12 cellular contexts compared by ENCODE assay signal in genomic region chr19:18733762-18734332, GRCh38. TPM values are rescaled to one million over a fixed set of nuclear protein-coding genes. Genes with fewer than 3 reads are reported as not detected.
DNase-seq lines count a peak whose midpoint lies in the region; ATAC-seq, FAIRE-seq and TF ChIP-seq lines count a peak whose summit lies in the region.
"Not testable (repeated sequence)": the region's sequence is repeated elsewhere in the genome, so short reads cannot be mapped to it uniquely, and the experiment has no call there.
"Had no signal": no experiment of that assay in that cellular context is flagged by ENCODE, and none has a peak within 500 bp of the region (broad histone marks: within the 10 kb centered on the region; RNA-seq: fewer than 3 reads in every experiment).

No MANE protein-coding gene starts in this region.

- not testable (repeated sequence) for H3K9me1 ChIP-seq in K562 (ENCODE audit: control insufficient read depth, insufficient read depth, low read length)

- H2AFZ ChIP-seq in DND-41 (ENCODE audit: low read depth, low read length); K562 (ENCODE audit: low read depth, low read length): not testable (repeated sequence)

- H3K36me3 ChIP-seq in DND-41 (ENCODE audit: insufficient read depth, low read length); SJCRH30; K562 (ENCODE audit: control insufficient read depth, insufficient read depth, low read length); muscle layer of colon (ENCODE audit: insufficient read depth, low read length); stomach smooth muscle (ENCODE audit: control insufficient read depth in 2 of 2, insufficient read depth in 2 of 2, low read length in 2 of 2): not testable (repeated sequence)

- not testable (repeated sequence) for H3K79me2 ChIP-seq in DND-41 (ENCODE audit: insufficient read depth, low read length); K562 (ENCODE audit: control insufficient read depth, insufficient read depth, low read length)

- WGBS in K562 (ENCODE audit: insufficient coverage, low coverage, missing lambda C conversion rate) = 58% methylated on average over 10 of the region's 11 CpGs

- not testable (repeated sequence) for TF ChIP-seq POLR2A in K562 (conservative IDR thresholded peaks at IDR 0.05)

- not testable (repeated sequence) for TF ChIP-seq EP300 in K562 (IDR thresholded peaks at IDR 0.05; ENCODE audit: low read length)

- not testable (repeated sequence) for BruUV-seq in K562 (replicated peaks; lab: Mats Ljungman, UMichigan)

- not testable (repeated sequence) for H3K4me3 ChIP-seq in DND-41 (ENCODE audit: low read depth in 1 of 2, low read length in 2 of 2); SJCRH30; K562; muscle layer of colon (ENCODE audit: low read depth in 1 of 2, low read length in 2 of 2)
- peak overlapping the region in 1 of 2 donors; percentile 47 for H3K4me3 ChIP-seq in stomach smooth muscle (ENCODE audit: low read length in 2 of 2)

- not testable (repeated sequence) for ATAC-seq in DND-41 (ENCODE audit: insufficient read depth, low read depth)
- peak; percentile 29; the same call in 2 of the 3 replicates for ATAC-seq in K562

- not testable (repeated sequence) for H3K27me3 ChIP-seq in DND-41 (ENCODE audit: insufficient read depth, low read length, poor library complexity); SJCRH30; K562 (ENCODE audit: control insufficient read depth in 2 of 2, insufficient read depth in 2 of 2, low read length in 2 of 2); muscle layer of colon (ENCODE audit: control insufficient read depth in 1 of 2, insufficient read depth in 2 of 2, low read length in 2 of 2); stomach smooth muscle (ENCODE audit: control insufficient read depth in 1 of 2, insufficient read depth in 2 of 2, low read length in 2 of 2)

- not testable (repeated sequence) for H3K4me2 ChIP-seq in DND-41 (ENCODE audit: insufficient read depth, low read length); K562 (ENCODE audit: insufficient read depth, low read length)

- peak; percentile 63 for FAIRE-seq in K562 (lab: Jason Lieb, UNC)

- intact Hi-C loops in K562 (cut with micrococcal nuclease) = not testable (repeated sequence)

- not testable (repeated sequence) for TF ChIP-seq RAD21 in K562 (CRISPR knock-in tag; conservative IDR thresholded peaks at IDR 0.05 in 1 of 2, IDR thresholded peaks at IDR 0.05 in 1 of 2)

- H4K20me1 ChIP-seq in DND-41 (ENCODE audit: insufficient read depth, low read length) (peaks cover 32% of the 10 kb centered on the region), K562 (replicated peaks; ENCODE audit: control insufficient read depth, insufficient read depth, low read length) (peaks cover 32% of the 10 kb centered on the region; the same call in 1 of the 2 replicates)

- DNase-seq in DND-41 = peak; percentile 13
- DNase-seq in SJCRH30 = peak in 1 of 2 experiments; percentile 36
- DNase-seq in K562 (ENCODE audit: extremely low read depth in 1 of 4, low spot score in 3 of 4) = peak in 1 of 4 experiments; percentile 36
- not testable (repeated sequence) for DNase-seq in glutamatergic neuron; progenitor cell of endocrine pancreas (ENCODE audit: low spot score, unreplicated experiment)

- not testable (repeated sequence) for H3K9me3 ChIP-seq in DND-41 (ENCODE audit: insufficient read depth, low read length, severe bottlenecking); SJCRH30 (replicated peaks); K562 (replicated peaks; ENCODE audit: control insufficient read depth, insufficient read depth, low read depth, low read length); muscle layer of colon (ENCODE audit: low read length); stomach smooth muscle (ENCODE audit: control insufficient read depth in 2 of 2, low read length in 2 of 2)

- not testable (repeated sequence) for H3K9ac ChIP-seq in DND-41 (ENCODE audit: low read depth, low read length); muscle layer of colon (ENCODE audit: low read length); stomach smooth muscle (ENCODE audit: low read length in 2 of 2)
- 0 out of 4 replicates have a peak overlapping the region, but pooled peaks of 1 of the 2 experiments have one; percentile 28 for H3K9ac ChIP-seq in K562 (ENCODE audit: insufficient read depth in 1 of 2, low read depth in 2 of 2, low read length in 2 of 2)

- H3K9me3 Mint-ChIP-seq in glutamatergic neuron (ENCODE audit: unreplicated experiment) = peaks cover 20% of the 10 kb centered on the region
- not testable (repeated sequence) for H3K9me3 Mint-ChIP-seq in progenitor cell of endocrine pancreas (ENCODE audit: low read depth)

- H3K27ac Mint-ChIP-seq in glutamatergic neuron (ENCODE audit: unreplicated experiment) (peak overlapping the region; percentile 92), progenitor cell of endocrine pancreas (peak overlapping the region; percentile 60)

- not testable (repeated sequence) for H3K36me3 Mint-ChIP-seq in glutamatergic neuron (ENCODE audit: unreplicated experiment); progenitor cell of endocrine pancreas (ENCODE audit: insufficient read depth)

- not testable (repeated sequence) for H3K27ac ChIP-seq in DND-41 (ENCODE audit: low read length); K562 (ENCODE audit: extremely low read depth, low read depth, low read length)
- H3K27ac ChIP-seq in SJCRH30 (peak overlapping the region; percentile 19; the same call in 1 of the 2 replicates), muscle layer of colon (ENCODE audit: low read depth, low read length) (peak overlapping the region; percentile 80), stomach smooth muscle (ENCODE audit: low read length) (peak overlapping the region; percentile 53)

- in situ Hi-C loops in K562 (cut with MboI) = not testable (repeated sequence)

- H3K4me1 Mint-ChIP-seq in glutamatergic neuron (ENCODE audit: low read depth, unreplicated experiment) (peaks cover 34% of the 10 kb centered on the region), progenitor cell of endocrine pancreas (ENCODE audit: low read depth) (peaks cover 30% of the 10 kb centered on the region)

- POLR2A ChIA-PET in K562 (lab: Yijun Ruan, JAX) = interaction anchor here (0.6 to 2.5 kb wide), 3 partner anchors 8 to 213 kb away, joined by 3 to 9 read pairs (median 4); no protein-coding TSS in a partner anchor

- peak overlapping the region; percentile 70 for H3K4me3 Mint-ChIP-seq in glutamatergic neuron (ENCODE audit: unreplicated experiment)
- not testable (repeated sequence) for H3K4me3 Mint-ChIP-seq in progenitor cell of endocrine pancreas (ENCODE audit: low read depth)

- not testable (repeated sequence) for H3K27me3 Mint-ChIP-seq in glutamatergic neuron (ENCODE audit: unreplicated experiment); progenitor cell of endocrine pancreas

- not testable (repeated sequence) for TF ChIP-seq CTCF in DND-41 (IDR thresholded peaks at IDR 0.05; ENCODE audit: borderline replicate concordance, extremely low read depth, low read length, poor library complexity, severe bottlenecking); K562 (IDR thresholded peaks at IDR 0.05 in 2 of 3, conservative IDR thresholded peaks at IDR 0.05 in 1 of 3; ENCODE audit: insufficient read depth in 2 of 3, low read depth in 1 of 3, low read length in 3 of 3); glutamatergic neuron (IDR thresholded peaks at IDR 0.05; ENCODE audit: partially characterized antibody, unreplicated experiment); progenitor cell of endocrine pancreas (IDR thresholded peaks at IDR 0.05; ENCODE audit: unreplicated experiment)

- H3K4me1 ChIP-seq in DND-41 (ENCODE audit: insufficient read depth, low read length) = not testable (repeated sequence)
- H3K4me1 ChIP-seq in SJCRH30 (peaks cover 39% of the 10 kb centered on the region), K562 (replicated peaks in 1 of 2; ENCODE audit: control insufficient read depth in 2 of 2, insufficient read depth in 2 of 2, low read length in 2 of 2) (peaks cover 11 to 59% of the 10 kb centered on the region in 2 experiments), muscle layer of colon (ENCODE audit: insufficient read depth, low read length) (peaks cover 18% of the 10 kb centered on the region), stomach smooth muscle (ENCODE audit: control insufficient read depth, insufficient read depth, low read length) (peaks cover 32% of the 10 kb centered on the region)

- CTCF ChIA-PET in K562 (lab: Yijun Ruan, JAX; ENCODE audit: low intra/inter-chr PET ratio) = not testable (repeated sequence)

RNA-seq across cellular contexts. Expression of gene CRTC1, which starts 50.4 kb away (rescaled TPM):
- 2.4 and 3.5 TPM in 2 replicates for total RNA-seq in SJCRH30 (2014; rRNA removed; shearing (Covaris generic))
- 2.4 and 9.1 TPM in 2 replicates for total RNA-seq in K562 (2011; cell fraction: chromatin; rRNA removed; ENCODE audit: low replicate concordance)
- 4.7 and 4.8 TPM in 2 replicates for total RNA-seq in K562 (2011; cell fraction: nucleolus; rRNA removed)
- 3.3 and 3.7 TPM in 2 replicates for total RNA-seq in K562 (2011; cell fraction: nucleoplasm; rRNA removed)
- total RNA-seq in K562 (2014; rRNA removed) (1.5 and 1.6 TPM in 2 replicates), K562 (2014; rRNA removed; fragmentation: Illumina TruSeq; extraction: Trizol) (0.25 and 0.29 TPM in 2 replicates), K562 (2015; rRNA removed; fragmentation: Illumina TruSeq; extraction: Trizol) (0.83 and 1.3 TPM in 2 replicates), K562 (2021) (3.8 and 4.3 TPM in 2 replicates), glutamatergic neuron (ENCODE audit: unreplicated experiment) (28.8 TPM), progenitor cell of endocrine pancreas (39.5 and 39.7 TPM in 2 replicates)
- polyA plus RNA-seq in K562 (2011; rRNA removed) (0.36 and 0.47 TPM in 2 replicates), K562 (2014; fragmentation: Illumina TruSeq; extraction: Trizol) (1.2 and 1.7 TPM in 2 replicates), K562 (2014; fragmentation: Nextera tagmentation; extraction: Ambion mirVana) (not detected), K562 (2014; rRNA removed) (1.8 and 2.1 TPM in 2 replicates)
- polyA plus RNA-seq in K562 (2011; cell fraction: cytosol; rRNA removed) = 0.37 and 0.76 TPM in 2 replicates
- polyA plus RNA-seq in K562 (2011; cell fraction: nucleus; rRNA removed) = 3.5 and 10.4 TPM in 2 replicates
- 2.9 and 5.1 TPM in 2 replicates for polyA plus RNA-seq in K562 (2012)
- 0.15 and 0.49 TPM in 2 replicates for polyA minus RNA-seq in K562 (2011; rRNA and poly(A)+ RNA removed)
- polyA minus RNA-seq in K562 (2011; cell fraction: cytosol; rRNA and poly(A)+ RNA removed) = 0.48 TPM in 1 of 2 replicates, not detected in the other
- polyA minus RNA-seq in K562 (2011; cell fraction: nucleus; rRNA and poly(A)+ RNA removed) = 1.9 and 3.4 TPM in 2 replicates

RNA-seq across cellular contexts. Expression of gene COMP, which starts 57.3 kb away (rescaled TPM):
- not detected in 2 replicates for total RNA-seq in SJCRH30 (2014; rRNA removed; shearing (Covaris generic))
- not detected in 2 replicates for total RNA-seq in K562 (2011; cell fraction: chromatin; rRNA removed; ENCODE audit: low replicate concordance)
- not detected in 2 replicates for total RNA-seq in K562 (2011; cell fraction: nucleolus; rRNA removed)
- total RNA-seq in K562 (2011; cell fraction: nucleoplasm; rRNA removed) = not detected in 2 replicates
- total RNA-seq in K562 (2014; rRNA removed) (not detected in 2 replicates), K562 (2014; rRNA removed; fragmentation: Illumina TruSeq; extraction: Trizol) (not detected in 2 replicates), K562 (2015; rRNA removed; fragmentation: Illumina TruSeq; extraction: Trizol) (not detected in 2 replicates), K562 (2021) (0.07 TPM in 1 of 2 replicates, not detected in the other), glutamatergic neuron (ENCODE audit: unreplicated experiment) (not detected), progenitor cell of endocrine pancreas (0.13 and 0.24 TPM in 2 replicates)
- polyA plus RNA-seq in K562 (2011; rRNA removed) (not detected in 2 replicates), K562 (2014; fragmentation: Illumina TruSeq; extraction: Trizol) (not detected in 2 replicates), K562 (2014; fragmentation: Nextera tagmentation; extraction: Ambion mirVana) (not detected), K562 (2014; rRNA removed) (not detected in 2 replicates)
- polyA plus RNA-seq in K562 (2011; cell fraction: cytosol; rRNA removed) = not detected in 2 replicates
- not detected in 2 replicates for polyA plus RNA-seq in K562 (2011; cell fraction: nucleus; rRNA removed)
- not detected in 2 replicates for polyA plus RNA-seq in K562 (2012)
- not detected in 2 replicates for polyA minus RNA-seq in K562 (2011; rRNA and poly(A)+ RNA removed)
- not detected in 2 replicates for polyA minus RNA-seq in K562 (2011; cell fraction: cytosol; rRNA and poly(A)+ RNA removed)
- not detected in 2 replicates for polyA minus RNA-seq in K562 (2011; cell fraction: nucleus; rRNA and poly(A)+ RNA removed)
- total RNA-seq: CD4-positive, CD25-positive, alpha-beta regulatory T cell; Daoy; NCI-H460; OCI-LY7 had no signal
- polyA plus RNA-seq: CD4-positive, CD25-positive, alpha-beta regulatory T cell; IgD-negative memory B cell had no signal
